In genomic region chr2:59339837-59340207, GRCh38 we compare ENCODE assay signal across 7 cellular contexts.
"Had no signal": no experiment of that assay in that cellular context is flagged by ENCODE, and none has a peak within 500 bp of the region (broad histone marks: within the 10 kb centered on the region; RNA-seq: fewer than 3 reads in every experiment).

No MANE protein-coding gene starts in this region.

- H3K27ac ChIP-seq: HL-60, KMS-11 had no signal

- H3K4me3 ChIP-seq: GM23338 had no signal

- H2AFZ ChIP-seq: GM23338 had no signal

- H3K9ac ChIP-seq: KMS-11 had no signal

- DNase-seq: H9, HCEC 1CT, KBM-7 had no signal

- ATAC-seq: GM23338, HepG2 had no signal

- H3K4me2 ChIP-seq: GM23338, KMS-11 had no signal
